ENCODE assay signal across 34 cellular contexts in genomic region chr7:157359581-157359980, GRCh38. TPM values are rescaled to one million over a fixed set of nuclear protein-coding genes. Genes with fewer than 3 reads are reported as not detected.
DNase-seq lines count a peak whose midpoint lies in the region; ATAC-seq, FAIRE-seq and TF ChIP-seq lines count a peak whose summit lies in the region.
"Had no signal": no experiment of that assay in that cellular context is flagged by ENCODE, and none has a peak within 500 bp of the region (broad histone marks: within the 10 kb centered on the region; RNA-seq: fewer than 3 reads in every experiment).

No MANE protein-coding gene starts in this region.

- H3K36me3 Mint-ChIP-seq in GM23338 (ENCODE audit: low read depth), result peaks cover 85% of the 10 kb centered on the region

- no peak for TF ChIP-seq EP300 in K562 (IDR thresholded peaks at IDR 0.05; ENCODE audit: low read length)

- no peaks in the 10 kb centered on the region for H3K27me3 ChIP-seq in GM23338 (ENCODE audit: insufficient read depth)
- no peaks in the 10 kb centered on the region for H3K27me3 ChIP-seq in K562 (ENCODE audit: control insufficient read depth in 2 of 2, insufficient read depth in 2 of 2, low read length in 2 of 2)
- H3K27me3 ChIP-seq in neutrophil, result no peaks in the 10 kb centered on the region
- H3K27me3 ChIP-seq: colonic mucosa, ovary had no signal

- peaks cover 11% of the 10 kb centered on the region for H3K9me1 ChIP-seq in K562 (ENCODE audit: control insufficient read depth, insufficient read depth, low read length)

- peak; percentile 42 for DNase-seq in activated effector memory CD4-positive, alpha-beta T cell treated with anti-CD3 and anti-CD28 coated beads, Interleukin-2, amount 50 U/mL, for 16 hours
- no peak for DNase-seq in activated effector memory CD4-positive, alpha-beta T cell treated with Interleukin-2 at 50 U/mL for 16 hours
- no peak for DNase-seq in GM23338 (ENCODE audit: low spot score)
- DNase-seq in K562 (ENCODE audit: extremely low read depth in 1 of 4, low spot score in 3 of 4), result peak in 1 of 4 experiments; percentile 18
- no peak for DNase-seq in COR-L47 (lab: John Stamatoyannopoulos, UW)
- DNase-seq in erythroblast (lab: John Stamatoyannopoulos, UW), result no peak
- DNase-seq: ACHN; activated CD4-positive, alpha-beta T cell treated with anti-CD3 and anti-CD28 coated beads for 48 hours; activated naive CD4-positive, alpha-beta T cell treated with anti-CD3 and anti-CD28 coated beads, Interleukin-2, amount 50 U/mL, for 16 hours; anterior cingulate cortex; CD8-positive, alpha-beta memory T cell; colonic mucosa; effector memory CD4-positive, alpha-beta T cell; EL; GM23248; HFFc6; Karpas-422; kidney; mucosa of descending colon; NCI-H2029; NCI-H526; ovary; PC-3; retina; SHP77 treated with DMSO at 0.1 percent for 48 hours; stimulated activated naive CD4-positive, alpha-beta T cell treated with Interleukin-2 at 50 U/mL for 16 hours had no signal

- H3K4me1 Mint-ChIP-seq in GM23338, result peaks cover 62% of the 10 kb centered on the region

- H3K4me2 ChIP-seq in GM23338, result no peak overlapping the region
- H3K4me2 ChIP-seq in K562 (ENCODE audit: insufficient read depth, low read length), result no peak overlapping the region

- FAIRE-seq in K562 (lab: Jason Lieb, UNC), result no peak
- FAIRE-seq: bronchial epithelial cell, GM18507, HepG2, kidney, small intestine had no signal

- WGBS in K562 (ENCODE audit: insufficient coverage, low coverage, missing lambda C conversion rate), result 84% methylated on average over 5 of the region's 5 CpGs

- H3F3A ChIP-seq in GM23338 (replicated peaks; ENCODE audit: low read depth), result peaks cover 57% of the 10 kb centered on the region

- H3K79me2 ChIP-seq in GM23338 (replicated peaks; ENCODE audit: insufficient read depth), result peaks cover 100% of the 10 kb centered on the region
- H3K79me2 ChIP-seq in K562 (ENCODE audit: control insufficient read depth, insufficient read depth, low read length), result peaks cover 99% of the 10 kb centered on the region

- H3K9ac ChIP-seq in K562 (ENCODE audit: insufficient read depth in 1 of 2, low read depth in 2 of 2, low read length in 2 of 2), result 0 out of 4 replicates have a peak overlapping the region, but pooled peaks of 1 of the 2 experiments have one; percentile 11
- H3K9ac ChIP-seq: GM23248 had no signal

- POLR2A ChIA-PET in K562 (lab: Yijun Ruan, JAX), result interaction anchor here (0.9 to 2.7 kb wide), 2 partner anchors 14 to 19 kb away, joined by 4 to 13 read pairs; no protein-coding TSS in a partner anchor

- peaks cover 94% of the 10 kb centered on the region for H4K20me1 ChIP-seq in GM23338 (replicated peaks; ENCODE audit: insufficient read depth)
- peaks cover 70% of the 10 kb centered on the region for H4K20me1 ChIP-seq in K562 (replicated peaks; ENCODE audit: control insufficient read depth, insufficient read depth, low read length)

- H3K27me3 Mint-ChIP-seq in GM23338 (ENCODE audit: insufficient read depth, low read depth, poor library complexity), result peaks cover 9% of the 10 kb centered on the region
- H3K27me3 Mint-ChIP-seq: B cell had no signal

- H3K36me3 ChIP-seq in GM23338 (ENCODE audit: insufficient read depth) (peaks cover 54% of the 10 kb centered on the region), K562 (ENCODE audit: control insufficient read depth, insufficient read depth, low read length) (peaks cover 84% of the 10 kb centered on the region), neutrophil (peaks cover 67% of the 10 kb centered on the region)
- H3K36me3 ChIP-seq: colonic mucosa, ovary had no signal

- H3K9me3 ChIP-seq in K562 (replicated peaks; ENCODE audit: control insufficient read depth, insufficient read depth, low read depth, low read length), result no peaks in the 10 kb centered on the region
- H3K9me3 ChIP-seq in neutrophil, result no peaks in the 10 kb centered on the region
- H3K9me3 ChIP-seq: colonic mucosa, mucosa of descending colon, ovary had no signal

- BruUV-seq in K562 (replicated peaks; lab: Mats Ljungman, UMichigan), result TSS peak; percentile 16

- no peak for TF ChIP-seq CTCF in GM23338 (conservative IDR thresholded peaks at IDR 0.05; ENCODE audit: low read depth in 2 of 2)
- no peak for TF ChIP-seq CTCF in K562 (IDR thresholded peaks at IDR 0.05 in 2 of 3, conservative IDR thresholded peaks at IDR 0.05 in 1 of 3; ENCODE audit: insufficient read depth in 2 of 3, low read depth in 1 of 3, low read length in 3 of 3)
- no peak for TF ChIP-seq CTCF in neutrophil (IDR thresholded peaks at IDR 0.05)

- CTCF ChIA-PET in K562 (lab: Yijun Ruan, JAX; ENCODE audit: low intra/inter-chr PET ratio), result no interaction called here

- H3K9me3 Mint-ChIP-seq in GM23338, result no peaks in the 10 kb centered on the region
- H3K9me3 Mint-ChIP-seq: activated T-helper 1 cell treated with anti-CD3 and anti-CD28 coated beads, Interleukin-12 subunit alpha, Interleukin-12 subunit beta, Interleukin-2, Interleukin-4 antibody, amounts not matched to agents 30 ng/mL and 10 ng/mL and 1 ng/mL, durations not matched to agents 14 hours and 24 hours and 36 hours; CD8-positive, alpha-beta memory T cell; HFFc6 had no signal

- no peak overlapping the region; the same call in 1 of the 2 replicates for H3K27ac Mint-ChIP-seq in GM23338
- H3K27ac Mint-ChIP-seq: B cell; CD8-positive, alpha-beta memory T cell; HFFc6 had no signal

- ATAC-seq in GM23338 (no peak), K562 (peak; percentile 55)
- ATAC-seq: HepG2, PC-3 had no signal

- intact Hi-C loops in K562 (cut with micrococcal nuclease), result no loop called here

- TF ChIP-seq POLR2A in K562 (conservative IDR thresholded peaks at IDR 0.05), result no peak
- no peak for TF ChIP-seq POLR2A in erythroblast (IDR thresholded peaks at IDR 0.05; ENCODE audit: low read length)

- no peak overlapping the region for H3K4me3 ChIP-seq in GM23338
- no peak overlapping the region for H3K4me3 ChIP-seq in K562
- no peak overlapping the region for H3K4me3 ChIP-seq in neutrophil (ENCODE audit: low read depth in 1 of 2, low read length in 1 of 2)
- H3K4me3 ChIP-seq: colonic mucosa, GM23248, lung, mucosa of descending colon, ovary had no signal

- H3K4me3 Mint-ChIP-seq in GM23338, result no peak overlapping the region
- H3K4me3 Mint-ChIP-seq: activated T-helper 1 cell treated with anti-CD3 and anti-CD28 coated beads, Interleukin-12 subunit alpha, Interleukin-12 subunit beta, Interleukin-2, Interleukin-4 antibody, amounts not matched to agents 30 ng/mL and 10 ng/mL and 1 ng/mL, durations not matched to agents 14 hours and 24 hours and 36 hours; B cell; CD8-positive, alpha-beta memory T cell; HFFc6 had no signal

- H2AFZ ChIP-seq in GM23338 (no peak overlapping the region), K562 (ENCODE audit: low read depth, low read length) (no peak overlapping the region)
- H2AFZ ChIP-seq: GM23248 had no signal

- H3K4me1 ChIP-seq in GM23338 (ENCODE audit: insufficient read depth) (peaks cover 70% of the 10 kb centered on the region), K562 (replicated peaks in 1 of 2; ENCODE audit: control insufficient read depth in 2 of 2, insufficient read depth in 2 of 2, low read length in 2 of 2) (peaks cover 4 to 6% of the 10 kb centered on the region in 2 experiments; a peak in 4 of 5 replicates), neutrophil (ENCODE audit: control insufficient read depth in 1 of 2, insufficient read depth in 1 of 2, low read depth in 1 of 2, low read length in 1 of 2) (peaks cover 25 to 35% of the 10 kb centered on the region in 2 experiments)

- in situ Hi-C loops in K562 (cut with MboI), result no loop called here

- peak overlapping the region; percentile 87 for H3K27ac ChIP-seq in GM23338 (ENCODE audit: low read depth)
- no peak overlapping the region for H3K27ac ChIP-seq in K562 (ENCODE audit: extremely low read depth, low read depth, low read length)
- peak overlapping the region; percentile 12 for H3K27ac ChIP-seq in neutrophil
- H3K27ac ChIP-seq: colonic mucosa, GM23248, ovary had no signal

- H3K9me2 ChIP-seq in GM23338 (ENCODE audit: insufficient read depth), result no peaks in the 10 kb centered on the region

- no peak for TF ChIP-seq RAD21 in K562 (CRISPR knock-in tag; conservative IDR thresholded peaks at IDR 0.05 in 1 of 2, IDR thresholded peaks at IDR 0.05 in 1 of 2)

TF ChIP-seq in GM23338, 12 proteins besides CTCF, POLR2A, EP300 and RAD21 (continues in another document):
- TF ChIP-seq ZNF331 (CRISPR knock-in tag; IDR thresholded peaks at IDR 0.05; ENCODE audit: low read depth) (no peak), EZH2phosphoT487 (IDR thresholded peaks at IDR 0.05; ENCODE audit: unreplicated experiment) (no peak), ZNF114 (CRISPR knock-in tag; IDR thresholded peaks at IDR 0.05) (no peak)

TF ChIP-seq in K562, 482 proteins besides CTCF, POLR2A, EP300 and RAD21 (continues in another document):
- TF ChIP-seq KDM2B (CRISPR knock-in tag; IDR thresholded peaks at IDR 0.05) (no peak), STAT5B (CRISPR knock-in tag; IDR thresholded peaks at IDR 0.05) (no peak), HDAC2 (IDR thresholded peaks at IDR 0.05) (no peak), ZNF41 (CRISPR knock-in tag; conservative IDR thresholded peaks at IDR 0.05) (no peak)

RNA-seq across cellular contexts. Expression of gene DNAJB6, which starts 22.8 kb away (rescaled TPM):
- 308 and 325 TPM in 2 replicates for total RNA-seq in GM23338 (2014; rRNA removed; shearing (Covaris generic))
- polyA plus RNA-seq in GM23338 (2016; fragmentation: Nextera tagmentation; extraction: Ambion mirVana) (305 and 322 TPM in 2 replicates), K562 (2011; rRNA removed) (63.1 and 84.5 TPM in 2 replicates), K562 (2014; fragmentation: Illumina TruSeq; extraction: Trizol) (158 and 225 TPM in 2 replicates), K562 (2014; fragmentation: Nextera tagmentation; extraction: Ambion mirVana) (100 to 1,000 TPM in 1 of 2 experiments, 10 to 100 TPM in 1; 96.6 to 100 TPM), K562 (2014; rRNA removed) (135 and 158 TPM in 2 replicates)
- 136 and 330 TPM in 2 replicates for total RNA-seq in K562 (2011; cell fraction: chromatin; rRNA removed; ENCODE audit: low replicate concordance)
- total RNA-seq in K562 (2011; cell fraction: nucleolus; rRNA removed), result 82.5 and 83.7 TPM in 2 replicates
- total RNA-seq in K562 (2011; cell fraction: nucleoplasm; rRNA removed), result 139 and 175 TPM in 2 replicates
- total RNA-seq in K562 (2014; rRNA removed) (116 and 147 TPM in 2 replicates), K562 (2014; rRNA removed; fragmentation: Illumina TruSeq; extraction: Trizol) (135 and 158 TPM in 2 replicates), K562 (2015; rRNA removed; fragmentation: Illumina TruSeq; extraction: Trizol) (132 and 149 TPM in 2 replicates), K562 (2021) (128 and 131 TPM in 2 replicates)
- polyA plus RNA-seq in K562 (2011; cell fraction: cytosol; rRNA removed), result 30.0 and 41.8 TPM in 2 replicates
- 45.6 and 48.0 TPM in 2 replicates for polyA plus RNA-seq in K562 (2011; cell fraction: nucleus; rRNA removed)
- polyA plus RNA-seq in K562 (2012), result 109 and 130 TPM in 2 replicates
- 60.6 and 70.5 TPM in 2 replicates for polyA minus RNA-seq in K562 (2011; rRNA and poly(A)+ RNA removed)
- polyA minus RNA-seq in K562 (2011; cell fraction: cytosol; rRNA and poly(A)+ RNA removed), result 59.2 and 63.5 TPM in 2 replicates
- 39.3 and 44.5 TPM in 2 replicates for polyA minus RNA-seq in K562 (2011; cell fraction: nucleus; rRNA and poly(A)+ RNA removed)
